In genomic region chr10:133109736-133110532, GRCh38 we compare ENCODE assay signal across 22 cellular contexts. TPM values are rescaled to one million over a fixed set of nuclear protein-coding genes. Genes with fewer than 3 reads are reported as not detected.
DNase-seq lines count a peak whose midpoint lies in the region; ATAC-seq, FAIRE-seq and TF ChIP-seq lines count a peak whose summit lies in the region.
"Had no signal": no experiment of that assay in that cellular context is flagged by ENCODE, and none has a peak within 500 bp of the region (broad histone marks: within the 10 kb centered on the region; RNA-seq: fewer than 3 reads in every experiment).

No MANE protein-coding gene starts in this region.

- H3K4me3 ChIP-seq in H1 (ENCODE audit: extremely low read depth in 1 of 4, insufficient read depth in 2 of 4, low read depth in 3 of 4, low read length in 4 of 4): no peak overlapping the region
- H3K4me3 ChIP-seq in right lobe of liver: no peak overlapping the region
- H3K4me3 ChIP-seq in stomach: no peak overlapping the region
- H3K4me3 ChIP-seq: ovary had no signal

- no peaks in the 10 kb centered on the region for H3K79me2 ChIP-seq in H1 (ENCODE audit: control insufficient read depth in 1 of 2, insufficient read depth in 2 of 2, low read length in 2 of 2)

- H3K18ac ChIP-seq in H1 (ENCODE audit: extremely low read depth, low read length): no peak overlapping the region

- no peak overlapping the region for H3K4me2 ChIP-seq in H1 (ENCODE audit: insufficient read depth in 1 of 2, low read depth in 2 of 2, low read length in 2 of 2)

- H4K91ac ChIP-seq in H1 (replicated peaks; ENCODE audit: insufficient read length, low read length): no peak overlapping the region

- CTCF ChIA-PET in H1 (lab: Charles Lee; ENCODE audit: partially characterized antibody): interaction anchor here (0.7 to 1.4 kb wide), 4 partner anchors 12 to 171 kb away, joined by 3 to 5 read pairs (median 4); no protein-coding TSS in a partner anchor

- H2BK15ac ChIP-seq in H1 (ENCODE audit: low read length): no peak overlapping the region

- H2BK5ac ChIP-seq in H1 (ENCODE audit: low read depth, low read length): no peak overlapping the region

- H3K9ac ChIP-seq in H1 (replicated peaks in 1 of 4; ENCODE audit: extremely low read depth in 1 of 4, low read depth in 3 of 4, low read length in 3 of 4): no peak overlapping the region

- H2AFZ ChIP-seq in H1 (ENCODE audit: low read length): no peak overlapping the region

- H4K20me1 ChIP-seq in H1 (replicated peaks in 1 of 2; ENCODE audit: control insufficient read depth in 1 of 2, insufficient read depth in 2 of 2, low read length in 2 of 2): no peaks in the 10 kb centered on the region

- H3K4me1 ChIP-seq in H1 (replicated peaks in 1 of 4; ENCODE audit: control insufficient read depth in 3 of 4, insufficient read depth in 4 of 4, low read length in 3 of 4) (no peaks in the 10 kb centered on the region), right lobe of liver (no peaks in the 10 kb centered on the region), stomach (peaks cover 0 to 14% (median 11%) of the 10 kb centered on the region in 4 donors)
- H3K4me1 ChIP-seq: foreskin keratinocyte had no signal

- H3K79me1 ChIP-seq in H1 (ENCODE audit: low read depth, low read length): no peaks in the 10 kb centered on the region

- no peak overlapping the region for H3K56ac ChIP-seq in H1 (replicated peaks; ENCODE audit: insufficient read length, low read depth, low read length)

- no peak overlapping the region for H2BK12ac ChIP-seq in H1 (ENCODE audit: low read depth, low read length)

- POLR2A ChIA-PET in H1 (lab: Charles Lee; ENCODE audit: partially characterized antibody): no interaction called here

- intact Hi-C loops in right lobe of liver (cut with DNase I) (no loop called here), stomach (cut with DNase I; ENCODE audit: low total_unique reads) (no loop called here), head of caudate nucleus (cut with DNase I) (no loop called here)

- no peak overlapping the region for H3K14ac ChIP-seq in H1 (ENCODE audit: insufficient read length)

- WGBS in H1 (ENCODE audit: extremely low coverage in 1 of 2, insufficient coverage in 1 of 2, insufficient read length in 1 of 2, insufficient replicate concordance in 2 of 2, low coverage in 1 of 2, low lambda C conversion rate in 2 of 2, missing lambda C conversion rate in 1 of 2), 2 experiments: 92% methylated on average over 24 of the region's 24 CpGs; no CpG with 5 or more reads in 1 of the 2 experiments
- 24% methylated on average over 6 of the region's 24 CpGs for WGBS in right lobe of liver (ENCODE audit: insufficient coverage, low coverage, low lambda C conversion rate, missing lambda C conversion rate)
- WGBS in stomach, 5 donors: 18 to 45% (median 31%) methylated on average over 24 of the region's 24 CpGs

- no peak for FAIRE-seq in H1 (lab: Jason Lieb, UNC)

- no peak overlapping the region for H3K23ac ChIP-seq in H1 (ENCODE audit: insufficient read length)

- H3K27ac ChIP-seq in H1 (ENCODE audit: low read depth, low read length): no peak overlapping the region
- no peak overlapping the region for H3K27ac ChIP-seq in right lobe of liver
- peak overlapping the region in 3 of 5 donors; percentile 5 to 66 (median 65) for H3K27ac ChIP-seq in stomach
- H3K27ac ChIP-seq: 22Rv1, foreskin keratinocyte, ovary had no signal

- H3K27me3 ChIP-seq in H1 (replicated peaks in 1 of 4; ENCODE audit: control insufficient read depth in 3 of 4, extremely low read depth in 1 of 4, insufficient read depth in 3 of 4, low read length in 3 of 4) (no peaks in the 10 kb centered on the region), right lobe of liver (no peaks in the 10 kb centered on the region), stomach (peaks cover 0 to 24% (median 0%) of the 10 kb centered on the region in 3 donors)
- H3K27me3 ChIP-seq: foreskin keratinocyte, ovary had no signal

- H2BK20ac ChIP-seq in H1 (ENCODE audit: low read length): no peak overlapping the region

- peak; percentile 26 for DNase-seq in DMS53 (lab: John Stamatoyannopoulos, UW)
- no peak for DNase-seq in DMS53 treated with DMSO at 0.1 percent for 48 hours (lab: John Stamatoyannopoulos, UW; ENCODE audit: unreplicated experiment)
- no peak for DNase-seq in H1 (ENCODE audit: low read depth in 1 of 2, low spot score in 2 of 2)
- no peak for DNase-seq in right lobe of liver
- DNase-seq in stomach: peak; percentile 83
- no peak for DNase-seq in head of caudate nucleus
- no peak for DNase-seq in NCI-H1694 treated with DMSO at 0.1 percent for 48 hours (lab: John Stamatoyannopoulos, UW)
- DNase-seq: activated B cell treated with CpG ODN at 0.5 μM for 24 hours; cerebellar nuclear complex; foreskin keratinocyte; HFFc6; MV-4-11; NCI-H2107; NCI-H774; ovary; RPMI8226; stimulated activated CD4-positive, alpha-beta T cell treated with anti-CD3 and anti-CD28 coated beads, Interleukin-12 subunit alpha, Interleukin-12 subunit beta, amount 100 ng/mL, for 4 hours; stimulated activated naive B cell treated with anti-CD40 and anti-IgM and Interleukin-4, amounts not matched to agents 10 μg/mL and 1 μg/mL and 100 μg/mL, for 72 hours; T-cell had no signal

- H2BK120ac ChIP-seq in H1 (replicated peaks; ENCODE audit: low read depth, low read length): no peak overlapping the region

- no peak overlapping the region for H4K5ac ChIP-seq in H1 (ENCODE audit: insufficient read length, low read depth, low read length)

- H4K8ac ChIP-seq in H1 (ENCODE audit: extremely low read depth, insufficient read depth, low read length): peak overlapping the region; percentile 89; the same call in 1 of the 2 replicates

- TF ChIP-seq RAD21 in H1 (IDR thresholded peaks at IDR 0.05 in 1 of 2, conservative IDR thresholded peaks at IDR 0.05 in 1 of 2; ENCODE audit: low read depth in 2 of 2, low read length in 2 of 2): no peak

- TF ChIP-seq CTCF in H1 (IDR thresholded peaks at IDR 0.05; ENCODE audit: control extremely low read depth in 1 of 3, insufficient read depth in 1 of 3, low read depth in 1 of 3, low read length in 3 of 3) (no peak), right lobe of liver (IDR thresholded peaks at IDR 0.05) (no peak), stomach (IDR thresholded peaks at IDR 0.05) (no peak)

- ATAC-seq in right lobe of liver (peak; percentile 48 to 67 (median 58)), HG03521 (IDR thresholded peaks at IDR 0.05; ENCODE audit: unreplicated experiment) (no peak)
- ATAC-seq: foreskin keratinocyte; stimulated activated naive B cell treated with anti-CD40 and anti-IgM and Interleukin-4, amounts not matched to agents 10 μg/mL and 1 μg/mL and 100 μg/mL, for 72 hours; T-cell had no signal

- H3K9me3 ChIP-seq in H1 (ENCODE audit: insufficient read depth in 2 of 2, low read depth in 1 of 2, low read length in 1 of 2): peaks cover 13 to 16% of the 10 kb centered on the region in 2 experiments
- peaks cover 0 to 8% (median 0%) of the 10 kb centered on the region in 4 donors for H3K9me3 ChIP-seq in right lobe of liver
- peaks cover 8 to 35% (median 29%) of the 10 kb centered on the region in 4 donors for H3K9me3 ChIP-seq in stomach

- TF ChIP-seq POLR2A in H1 (IDR thresholded peaks at IDR 0.05; ENCODE audit: control extremely low read depth in 1 of 2, low read depth in 2 of 2, low read length in 2 of 2) (no peak), right lobe of liver (IDR thresholded peaks at IDR 0.05) (no peak), stomach (IDR thresholded peaks at IDR 0.05) (no peak)

- H3K4ac ChIP-seq in H1 (replicated peaks; ENCODE audit: insufficient read length, low read depth, low read length): no peak overlapping the region

- H3K36me3 ChIP-seq in H1 (ENCODE audit: control insufficient read depth in 2 of 4, insufficient read depth in 4 of 4, low read length in 3 of 4) (no peaks in the 10 kb centered on the region), right lobe of liver (no peaks in the 10 kb centered on the region), stomach (no peaks in the 10 kb centered on the region)
- H3K36me3 ChIP-seq: ovary had no signal

- H2AK5ac ChIP-seq in H1 (ENCODE audit: low read depth, low read length): no peak overlapping the region

- no peaks in the 10 kb centered on the region for H3K23me2 ChIP-seq in H1 (ENCODE audit: low read depth, low read length)

- TF ChIP-seq EP300 in H1 (IDR thresholded peaks at IDR 0.05; ENCODE audit: borderline replicate concordance in 1 of 2, low read depth in 2 of 2, low read length in 2 of 2) (no peak), stomach (IDR thresholded peaks at IDR 0.05) (no peak)

TF ChIP-seq in H1, 55 proteins besides CTCF, POLR2A, EP300 and RAD21:
- TF ChIP-seq BRCA1 (IDR thresholded peaks at IDR 0.05; ENCODE audit: low read depth, low read length): no peak
- no peak for TF ChIP-seq GABPA (IDR thresholded peaks at IDR 0.05; ENCODE audit: borderline replicate concordance, insufficient read depth, low read length)
- TF ChIP-seq PHF8 (conservative IDR thresholded peaks at IDR 0.05; ENCODE audit: low read depth, low read length): no peak

RNA-seq across cellular contexts. Expression of gene ADGRA1, which starts 22.2 kb away (rescaled TPM):
- total RNA-seq in H1 (2021; fragmentation: NEBNext Ultra II Directional; extraction: Animal tissue kit (Norgen Biotek cat#: 25700)): 0.08 and 0.17 TPM in 2 replicates
- polyA plus RNA-seq in H1 (2011; rRNA removed) (0.21 and 0.24 TPM in 2 replicates), stomach (not detected)
- polyA plus RNA-seq in H1 (2011; cell fraction: cytosol; rRNA removed): 0.18 TPM
- 0.19 TPM for polyA plus RNA-seq in H1 (2011; cell fraction: nucleus; rRNA removed)
- 0.14 to 0.27 TPM (median 0.23 TPM) in 4 replicates for polyA plus RNA-seq in H1 (2012, experiment 1 of 2)
- 0.13 TPM for polyA plus RNA-seq in H1 (2012, experiment 2 of 2)
- polyA plus RNA-seq in H1 (2013, experiment 1 of 2): 0.06 TPM
- polyA plus RNA-seq in H1 (2013, experiment 2 of 2): 0.09 TPM
- 0.07 and 0.09 TPM in 2 replicates for polyA minus RNA-seq in H1 (2011; rRNA and poly(A)+ RNA removed)
- 0.59 TPM for polyA minus RNA-seq in H1 (2011; cell fraction: cytosol; rRNA and poly(A)+ RNA removed)
- polyA minus RNA-seq in H1 (2011; cell fraction: nucleus; rRNA and poly(A)+ RNA removed): 0.30 TPM
- total RNA-seq in right lobe of liver (under 1 TPM in 5 of 6 experiments, not detected in 1; 0.10 to 0.46 (median 0.16) TPM), stomach (under 1 TPM in 3 of 5 donors, not detected in 2; under 0.01 to 0.73 (median 0.14) TPM)
- total RNA-seq: activated B cell treated with CpG ODN at 0.5 μM for 24 hours, foreskin keratinocyte, HFFc6, T-cell had no signal
- polyA plus RNA-seq: CD14-positive monocyte, foreskin keratinocyte, ovary had no signal

RNA-seq across cellular contexts. Expression of gene KNDC1, which starts 50.1 kb away (rescaled TPM):
- 16.7 and 19.3 TPM in 2 replicates for total RNA-seq in H1 (2021; fragmentation: NEBNext Ultra II Directional; extraction: Animal tissue kit (Norgen Biotek cat#: 25700))
- polyA plus RNA-seq in H1 (2011; rRNA removed) (7.5 and 10.4 TPM in 2 replicates), stomach (under 1 TPM; 0.05 to 1.00 (median 0.46) TPM)
- polyA plus RNA-seq in H1 (2011; cell fraction: cytosol; rRNA removed): 8.2 TPM
- 24.2 TPM for polyA plus RNA-seq in H1 (2011; cell fraction: nucleus; rRNA removed)
- 10.6 to 18.0 TPM (median 14.3 TPM) in 4 replicates for polyA plus RNA-seq in H1 (2012, experiment 1 of 2)
- 7.0 TPM for polyA plus RNA-seq in H1 (2012, experiment 2 of 2)
- 6.2 TPM for polyA plus RNA-seq in H1 (2013, experiment 1 of 2)
- 5.8 TPM for polyA plus RNA-seq in H1 (2013, experiment 2 of 2)
- polyA minus RNA-seq in H1 (2011; rRNA and poly(A)+ RNA removed): 14.2 and 17.3 TPM in 2 replicates
- polyA minus RNA-seq in H1 (2011; cell fraction: cytosol; rRNA and poly(A)+ RNA removed): 9.8 TPM
- polyA minus RNA-seq in H1 (2011; cell fraction: nucleus; rRNA and poly(A)+ RNA removed): 27.6 TPM
- total RNA-seq in right lobe of liver (10 to 100 TPM in 2 of 6 experiments, 1 to 10 TPM in 3, under 1 TPM in 1; 0.54 to 11.6 (median 8.2) TPM), stomach (1 to 10 TPM in 2 of 5 donors, under 1 TPM in 2, not detected in 1; 0.55 to 1.7 (median 0.80) TPM)

Comparison
In these comparisons a context has a peak if more than half of its experiments do, and no peak if none do; other contexts are left out.
1. DNase-seq: peak in DMS53 (single experiment) and stomach (single experiment); none in DMS53 treated with DMSO at 0.1 percent for 48 hours (single experiment), H1 (0 of 2), right lobe of liver (0 of 3), head of caudate nucleus (0 of 42) and NCI-H1694 treated with DMSO at 0.1 percent for 48 hours (single experiment).
2. H3K27ac ChIP-seq: peak in stomach (3 of 5); none in H1 (single experiment) and right lobe of liver (0 of 3).